5 cellular contexts compared by ENCODE assay signal in the genomic region with DNA sequence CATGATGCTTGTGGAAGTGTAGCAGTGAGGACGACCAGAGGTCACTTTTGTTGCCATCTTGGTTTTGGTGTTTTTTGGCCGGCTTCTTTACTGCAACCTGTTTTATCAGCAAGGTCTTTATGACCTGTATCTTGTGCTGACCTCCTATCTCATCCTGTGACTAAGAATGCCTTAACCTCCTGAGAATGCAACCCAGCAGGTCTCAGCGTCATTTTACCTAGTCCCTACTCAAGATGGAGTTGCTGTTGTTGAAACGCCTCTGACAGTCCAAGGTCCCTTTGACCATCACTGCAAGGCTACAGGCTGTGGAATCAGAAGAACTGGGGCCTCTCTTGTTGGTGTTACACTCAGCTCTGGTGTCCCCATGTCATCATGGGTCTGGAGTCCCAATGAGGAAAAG.
DNase-seq lines count a peak whose midpoint lies in the region; ATAC-seq and TF ChIP-seq lines count a peak whose summit lies in the region.
"Not testable (repeated sequence)": the region's sequence is repeated elsewhere in the genome, so short reads cannot be mapped to it uniquely, and the experiment has no call there.

No MANE protein-coding gene starts in this region.

- in situ Hi-C loops in GM23248 (cut with MboI); IMR-90 (cut with MboI; ENCODE audit: low sequenced_read_pairs): not testable (repeated sequence)

- not testable (repeated sequence) for H2BK5ac ChIP-seq in IMR-90 (ENCODE audit: low read depth, low read length, poor library complexity, severe bottlenecking)
- peak overlapping the region; percentile 31 for H2BK5ac ChIP-seq in trophoblast cell (ENCODE audit: low read depth, low read length, poor library complexity)

- ATAC-seq in IMR-90 (ENCODE audit: low read depth); lung (ENCODE audit: insufficient read depth, low FRiP score): not testable (repeated sequence)

- H3K9me1 ChIP-seq in IMR-90 (ENCODE audit: insufficient read depth, low read length): not testable (repeated sequence)

- H4K20me1 ChIP-seq in GM23248 (ENCODE audit: insufficient read depth); IMR-90 (ENCODE audit: insufficient read depth, low read length): not testable (repeated sequence)

- POLR2A ChIA-PET in IMR-90 (lab: Charles Lee; ENCODE audit: unreplicated experiment): not testable (repeated sequence)

- H3K36me3 ChIP-seq in GM23248 (ENCODE audit: low read depth); IMR-90 (ENCODE audit: control insufficient read depth, insufficient read depth, low read length); endodermal cell (ENCODE audit: control insufficient read depth, insufficient read depth, low read length); lung (ENCODE audit: control insufficient read depth in 2 of 2, insufficient read depth in 2 of 2, low read length in 2 of 2); trophoblast cell (ENCODE audit: control insufficient read depth in 1 of 2, insufficient read depth in 2 of 2, low read length in 2 of 2): not testable (repeated sequence)

- intact Hi-C loops in IMR-90 (cut with micrococcal nuclease): not testable (repeated sequence)

- not testable (repeated sequence) for H3K9ac ChIP-seq in GM23248; IMR-90 (ENCODE audit: low read depth, low read length); endodermal cell (ENCODE audit: extremely low read depth, low read length, poor library complexity, severe bottlenecking)
- H3K9ac ChIP-seq in trophoblast cell (ENCODE audit: low read length): peak overlapping the region; percentile 29

- H2AK9ac ChIP-seq in IMR-90 (replicated peaks; ENCODE audit: low read depth, low read length, poor library complexity): not testable (repeated sequence)

- H4K5ac ChIP-seq in IMR-90 (ENCODE audit: low read depth, low read length): peak overlapping the region; percentile 42; the same call in 1 of the 2 replicates

- H3K4ac ChIP-seq in IMR-90 (ENCODE audit: low read depth, low read length); trophoblast cell (ENCODE audit: low read depth, low read length): not testable (repeated sequence)

- not testable (repeated sequence) for H3K9me3 ChIP-seq in GM23248 (ENCODE audit: low read depth); IMR-90 (ENCODE audit: control insufficient read depth, insufficient read depth, low read length); endodermal cell (ENCODE audit: control insufficient read depth, low read length); lung (ENCODE audit: control insufficient read depth in 2 of 2, insufficient read depth in 1 of 2, low read length in 1 of 2); trophoblast cell (ENCODE audit: insufficient read depth, low read depth, low read length)

- H2AFZ ChIP-seq in GM23248; IMR-90 (replicated peaks; ENCODE audit: low read length, poor library complexity); trophoblast cell (ENCODE audit: insufficient read depth, low read length, poor library complexity): not testable (repeated sequence)

- H3F3A ChIP-seq in GM23248 (ENCODE audit: insufficient read depth): peaks cover 28% of the 10 kb centered on the region

- peak overlapping the region; percentile 38; the same call in 1 of the 2 replicates for H3K18ac ChIP-seq in IMR-90 (ENCODE audit: low read depth, low read length)
- not testable (repeated sequence) for H3K18ac ChIP-seq in trophoblast cell (ENCODE audit: low read length)

- not testable (repeated sequence) for H3K56ac ChIP-seq in IMR-90 (ENCODE audit: extremely low read depth, insufficient read depth, low read length)

- not testable (repeated sequence) for H3K4me3 ChIP-seq in GM23248; IMR-90 (ENCODE audit: insufficient read depth, low read depth, low read length); endodermal cell (ENCODE audit: low read length); lung; trophoblast cell (ENCODE audit: low read depth, low read length)

- H3K79me2 ChIP-seq in GM23248 (ENCODE audit: insufficient read depth); trophoblast cell (ENCODE audit: control insufficient read depth, insufficient read depth, low read length, poor library complexity): not testable (repeated sequence)

- not testable (repeated sequence) for H3K4me3 Mint-ChIP-seq in endodermal cell

- TF ChIP-seq POLR2A in IMR-90 (IDR thresholded peaks at IDR 0.05; ENCODE audit: low read depth, low read length): not testable (repeated sequence)

- not testable (repeated sequence) for H3K27me3 Mint-ChIP-seq in endodermal cell (ENCODE audit: insufficient read depth)

- peak overlapping the region; percentile 30; the same call in 1 of the 2 replicates for H2AK5ac ChIP-seq in IMR-90 (ENCODE audit: low read depth, low read length)
- not testable (repeated sequence) for H2AK5ac ChIP-seq in trophoblast cell (ENCODE audit: low read length)

- H3K9me3 Mint-ChIP-seq in endodermal cell: not testable (repeated sequence)

- H4K12ac ChIP-seq in trophoblast cell (ENCODE audit: low read depth, low read length): not testable (repeated sequence)

- peak overlapping the region; percentile 53 for H3K4me2 ChIP-seq in GM23248 (ENCODE audit: unreplicated experiment)
- H3K4me2 ChIP-seq in IMR-90 (ENCODE audit: low read depth, low read length); trophoblast cell (ENCODE audit: low read length): not testable (repeated sequence)

- not testable (repeated sequence) for H3K36me3 Mint-ChIP-seq in endodermal cell (ENCODE audit: low read depth)

- CTCF ChIA-PET in IMR-90 (lab: Yijun Ruan, JAX): not testable (repeated sequence)

- not testable (repeated sequence) for H3K27ac Mint-ChIP-seq in endodermal cell

- not testable (repeated sequence) for H3K4me1 Mint-ChIP-seq in endodermal cell

- not testable (repeated sequence) for H3K14ac ChIP-seq in IMR-90 (replicated peaks; ENCODE audit: low read depth, low read length); trophoblast cell (ENCODE audit: low read length)

- dilution Hi-C loops in IMR-90 (cut with HindIII; ENCODE audit: low sequenced_read_pairs, unreplicated experiment): not testable (repeated sequence)

- H3K9me2 ChIP-seq in GM23248 (ENCODE audit: insufficient read depth): not testable (repeated sequence)

- not testable (repeated sequence) for H2BK12ac ChIP-seq in trophoblast cell (ENCODE audit: low read length)

- not testable (repeated sequence) for BruUV-seq in IMR-90 (replicated peaks; lab: Mats Ljungman, UMichigan)

- not testable (repeated sequence) for TF ChIP-seq CTCF in IMR-90 (conservative IDR thresholded peaks at IDR 0.05; ENCODE audit: low read depth, low read length); endodermal cell (conservative IDR thresholded peaks at IDR 0.05); lung (IDR thresholded peaks at IDR 0.05; ENCODE audit: control extremely low read depth, extremely low read depth)

- H3K4me1 ChIP-seq in GM23248 (ENCODE audit: insufficient read depth): peaks cover 19% of the 10 kb centered on the region
- H3K4me1 ChIP-seq in IMR-90 (ENCODE audit: control insufficient read depth, insufficient read depth, low read length); endodermal cell (ENCODE audit: control insufficient read depth, insufficient read depth, low read length); lung (ENCODE audit: control insufficient read depth in 2 of 2, insufficient read depth in 2 of 2, low read length in 2 of 2); trophoblast cell (ENCODE audit: control insufficient read depth in 1 of 2, insufficient read depth in 2 of 2, low read length in 2 of 2): not testable (repeated sequence)

- TF ChIP-seq RAD21 in IMR-90 (IDR thresholded peaks at IDR 0.05; ENCODE audit: low read length): not testable (repeated sequence)

- not testable (repeated sequence) for H2BK20ac ChIP-seq in IMR-90 (ENCODE audit: low read depth, low read length)

- not testable (repeated sequence) for H3K23ac ChIP-seq in IMR-90 (ENCODE audit: low read depth, low read length); trophoblast cell (ENCODE audit: low read length)

- not testable (repeated sequence) for H2BK15ac ChIP-seq in IMR-90 (ENCODE audit: low read depth, low read length)

- H3K27ac ChIP-seq in GM23248 (peak overlapping the region; percentile 53), trophoblast cell (ENCODE audit: low read depth, low read length) (peak overlapping the region; percentile 38)
- H3K27ac ChIP-seq in IMR-90 (ENCODE audit: insufficient read depth, low read length); endodermal cell (ENCODE audit: low read depth, low read length); lung (ENCODE audit: low read depth in 1 of 2, low read length in 1 of 2): not testable (repeated sequence)

- H4K8ac ChIP-seq in IMR-90 (ENCODE audit: low read depth in 2 of 2, low read length in 2 of 2); trophoblast cell (ENCODE audit: low read depth, low read length): not testable (repeated sequence)

- not testable (repeated sequence) for H4K91ac ChIP-seq in IMR-90 (ENCODE audit: insufficient read depth, low read depth, low read length)
- H4K91ac ChIP-seq in trophoblast cell (ENCODE audit: low read depth, low read length): peak overlapping the region; percentile 45

- not testable (repeated sequence) for H3K79me1 ChIP-seq in IMR-90 (ENCODE audit: low read depth in 1 of 2, low read length in 2 of 2); trophoblast cell (ENCODE audit: low read length)

- not testable (repeated sequence) for DNase-seq in GM23248, IMR-90
- DNase-seq in endodermal cell (peak; percentile 17), lung (ENCODE audit: low spot score) (peak; percentile 18), trophoblast cell (peak; percentile 79 to 88)

- 72 to 74% methylated on average over 4 of the region's 4 CpGs for WGBS in GM23248 (ENCODE audit: low coverage in 1 of 2, low lambda C conversion rate in 2 of 2, missing lambda C conversion rate in 2 of 2), 2 experiments
- no CpG with 5 or more reads among the region's 4 CpGs for WGBS in IMR-90 (ENCODE audit: extremely low coverage in 2 of 2, insufficient read length in 1 of 2), 2 experiments
- 42 to 66% methylated on average over 2 to 4 of the region's 4 CpGs for WGBS in endodermal cell (ENCODE audit: insufficient coverage in 1 of 2, insufficient read length in 1 of 2), 2 experiments
- WGBS in lung, 2 donors: 94 to 99% methylated on average over 4 of the region's 4 CpGs
- WGBS in trophoblast cell (ENCODE audit: extremely low coverage, insufficient coverage, insufficient read length): no CpG with 5 or more reads among the region's 4 CpGs

- H3K27me3 ChIP-seq in GM23248 (replicated peaks; ENCODE audit: insufficient read depth); IMR-90 (ENCODE audit: control insufficient read depth, insufficient read depth, low read length); endodermal cell (ENCODE audit: control insufficient read depth, insufficient read depth, low read length, poor library complexity, severe bottlenecking); lung (ENCODE audit: control insufficient read depth, insufficient read depth); trophoblast cell (ENCODE audit: insufficient read depth, low read length): not testable (repeated sequence)

- not testable (repeated sequence) for H2BK120ac ChIP-seq in IMR-90 (ENCODE audit: low read depth, low read length)
- peak overlapping the region; percentile 1 for H2BK120ac ChIP-seq in trophoblast cell (ENCODE audit: insufficient read depth, low read length, poor library complexity)
